ENCODE assay signal across 1 cellular context in the genomic region with DNA sequence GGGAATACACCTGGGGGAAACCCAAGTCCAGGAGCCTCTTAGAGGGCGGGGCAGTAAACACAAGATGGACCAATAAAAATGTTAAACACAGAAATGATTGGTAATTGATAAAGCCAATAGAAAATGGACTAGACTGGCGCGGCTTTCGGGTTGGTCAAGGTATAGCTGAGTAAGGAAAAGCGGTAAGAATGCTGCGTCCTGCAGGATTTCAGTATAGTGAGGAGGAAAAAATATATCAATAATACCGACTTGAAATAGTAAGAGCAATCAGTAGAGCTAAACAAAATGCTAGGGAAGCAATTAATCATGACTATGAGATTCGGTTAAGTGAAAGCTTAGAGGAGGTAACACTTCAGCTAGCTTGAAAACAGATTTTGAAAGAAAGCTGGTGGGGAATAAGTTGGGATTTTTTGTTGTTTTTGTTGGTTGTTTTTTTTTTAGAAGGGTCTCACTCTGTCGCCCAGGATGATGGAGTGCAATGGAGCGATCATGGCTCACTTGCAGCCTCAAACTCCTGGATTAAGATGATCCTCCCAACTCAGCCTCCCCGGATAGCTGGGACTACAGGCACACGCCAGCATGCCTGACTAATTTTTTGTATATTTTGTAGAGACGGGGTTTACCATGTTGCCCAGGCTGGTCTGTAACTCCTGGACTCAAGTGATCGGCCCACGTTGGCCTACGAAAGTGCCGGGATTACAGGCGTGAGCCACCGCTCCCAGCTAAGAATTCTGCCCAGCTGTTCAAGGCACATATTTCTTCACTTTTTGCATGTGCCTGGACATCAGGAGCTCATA.
TF ChIP-seq lines count a peak whose summit lies in the region.

No MANE protein-coding gene starts in this region.

TF ChIP-seq in endothelial cell of umbilical vein, 7 proteins besides CTCF, POLR2A, EP300 and RAD21:
- TF ChIP-seq EZH2 (IDR thresholded peaks at IDR 0.05; ENCODE audit: borderline replicate concordance, low read depth, low read length, severe bottlenecking) (no peak), FOS (IDR thresholded peaks at IDR 0.05; ENCODE audit: borderline replicate concordance, insufficient read depth, low read length) (no peak), GATA2 (IDR thresholded peaks at IDR 0.05; ENCODE audit: insufficient read depth, insufficient read length, low read depth, low read length) (no peak), MYC (IDR thresholded peaks at IDR 0.05; ENCODE audit: low read depth, low read length) (no peak), JUN (IDR thresholded peaks at IDR 0.05; ENCODE audit: borderline replicate concordance, insufficient read depth, insufficient read length, low read depth) (no peak), POLR2AphosphoS5 (IDR thresholded peaks at IDR 0.05; ENCODE audit: insufficient read depth, low read depth, low read length) (no peak)
- TF ChIP-seq, protein P1, sequence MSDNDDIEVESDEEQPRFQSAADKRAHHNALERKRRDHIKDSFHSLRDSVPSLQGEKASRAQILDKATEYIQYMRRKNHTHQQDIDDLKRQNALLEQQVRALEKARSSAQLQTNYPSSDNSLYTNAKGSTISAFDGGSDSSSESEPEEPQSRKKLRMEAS (IDR thresholded peaks at IDR 0.05; ENCODE audit: insufficient read depth, insufficient read length) = no peak
TF ChIP-seq in endothelial cell of umbilical vein: peak in this region for 0.
